Comparison of ENCODE assay signal across 11 cellular contexts in the genomic region with DNA sequence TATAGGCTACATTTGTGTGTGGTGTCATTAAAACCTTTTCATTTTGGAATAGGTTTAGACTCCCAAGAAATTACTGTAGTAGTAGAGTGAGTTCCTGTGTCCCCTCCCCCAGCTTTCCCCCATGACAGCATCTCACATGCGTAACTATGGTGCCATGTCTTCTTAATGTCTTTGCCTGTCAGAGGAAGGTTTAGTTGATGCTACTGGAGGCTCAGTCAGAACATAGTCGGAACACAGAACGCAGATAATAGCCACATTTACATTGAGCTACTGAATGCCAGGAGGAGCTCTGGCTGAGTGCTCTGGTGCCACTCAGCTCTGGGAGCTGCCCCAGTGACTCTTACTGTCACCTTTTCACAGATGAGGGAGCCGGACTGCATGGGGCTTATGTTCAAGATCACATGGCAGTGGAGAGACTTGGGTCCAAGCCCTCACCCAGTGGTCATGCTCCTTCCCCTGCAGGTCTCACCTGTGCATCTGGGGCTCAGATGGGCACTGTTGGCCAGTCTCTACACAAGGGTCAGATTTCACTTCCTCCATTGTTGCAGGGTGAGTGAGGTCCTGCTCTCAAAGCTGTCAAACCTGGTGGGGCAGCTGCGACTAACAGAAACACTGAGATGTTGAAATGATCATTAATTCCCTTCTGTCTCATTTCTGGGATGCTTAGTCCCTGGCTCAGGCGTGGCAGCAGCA.
DNase-seq lines count a peak whose midpoint lies in the region; ATAC-seq and TF ChIP-seq lines count a peak whose summit lies in the region.
"Had no signal": no experiment of that assay in that cellular context is flagged by ENCODE, and none has a peak within 500 bp of the region (broad histone marks: within the 10 kb centered on the region; RNA-seq: fewer than 3 reads in every experiment).

No MANE protein-coding gene starts in this region.

- no peak overlapping the region for H4K12ac ChIP-seq in trophoblast cell (ENCODE audit: low read depth, low read length)

- H4K8ac ChIP-seq in trophoblast cell (ENCODE audit: low read depth, low read length): no peak overlapping the region

- CTCF ChIA-PET in PC-9 (lab: Charles Lee): interaction anchor here (0.6 kb wide), 1 partner anchor 46 kb away, joined by 3 read pairs; no protein-coding TSS in a partner anchor

- H2BK5ac ChIP-seq in trophoblast cell (ENCODE audit: low read depth, low read length, poor library complexity): no peak overlapping the region

- H3K36me3 ChIP-seq in PC-9 (ENCODE audit: low read depth) (no peaks in the 10 kb centered on the region; the same call in 1 of the 2 replicates), trophoblast cell (ENCODE audit: control insufficient read depth in 1 of 2, insufficient read depth in 2 of 2, low read length in 2 of 2) (no peaks in the 10 kb centered on the region)

- no peak overlapping the region for H3K14ac ChIP-seq in trophoblast cell (ENCODE audit: low read length)

- peak; percentile 7 for ATAC-seq in left ventricle myocardium superior
- no peak for ATAC-seq in HG02798 (IDR thresholded peaks at IDR 0.05; ENCODE audit: poor library complexity, unreplicated experiment)
- ATAC-seq in GM18858 (IDR thresholded peaks at IDR 0.05; ENCODE audit: unreplicated experiment): no peak
- ATAC-seq: stimulated activated naive CD8-positive, alpha-beta T cell treated with anti-CD3 and anti-CD28 coated beads, Interleukin-15, amount 100 ng/mL, for 72 hours had no signal

- DNase-seq in DMS53 (lab: John Stamatoyannopoulos, UW) (peak; percentile 75), PC-9 (peak; percentile 89 to 100), left ventricle myocardium superior (no peak), trophoblast cell (peak; percentile 90 to 95), T-helper 1 cell (no peak), MV-4-11 (lab: John Stamatoyannopoulos, UW) (no peak)
- DNase-seq: NCI-H526; stimulated activated CD4-positive, alpha-beta T cell treated with anti-CD3 and anti-CD28 coated beads, Interleukin-2, amount 100 ng/mL, for 24 hours; stimulated activated naive CD8-positive, alpha-beta T cell treated with anti-CD3 and anti-CD28 coated beads, Interleukin-15, amount 100 ng/mL, for 72 hours had no signal

- WGBS in trophoblast cell (ENCODE audit: extremely low coverage, insufficient coverage, insufficient read length): no CpG with 5 or more reads among the region's 6 CpGs

- H3K18ac ChIP-seq in trophoblast cell (ENCODE audit: low read length): no peak overlapping the region

- no peak overlapping the region for H2BK12ac ChIP-seq in trophoblast cell (ENCODE audit: low read length)

- peak overlapping the region; percentile 69 for H3K4me2 ChIP-seq in PC-9
- no peak overlapping the region for H3K4me2 ChIP-seq in trophoblast cell (ENCODE audit: low read length)

- H3K27ac ChIP-seq in PC-9: peak overlapping the region; percentile 91
- H3K27ac ChIP-seq in trophoblast cell (ENCODE audit: low read depth, low read length): no peak overlapping the region

- H3F3A ChIP-seq in PC-9 (ENCODE audit: insufficient read depth, low read depth): peaks cover 60% of the 10 kb centered on the region

- BruUV-seq in PC-9 (replicated peaks; lab: Mats Ljungman, UMichigan): TSS peak; percentile 25

- no peaks in the 10 kb centered on the region for H4K20me1 ChIP-seq in PC-9 (ENCODE audit: insufficient read depth)

- H3K4me1 ChIP-seq in PC-9 (replicated peaks; ENCODE audit: insufficient read depth) (peaks cover 85% of the 10 kb centered on the region), trophoblast cell (ENCODE audit: control insufficient read depth in 1 of 2, insufficient read depth in 2 of 2, low read length in 2 of 2) (peaks cover 23 to 32% of the 10 kb centered on the region in 2 experiments)

- H3K9me3 ChIP-seq in PC-9 (ENCODE audit: insufficient read depth, low read depth) (no peaks in the 10 kb centered on the region), trophoblast cell (ENCODE audit: insufficient read depth, low read depth, low read length) (no peaks in the 10 kb centered on the region)

- no peaks in the 10 kb centered on the region for H3K27me3 ChIP-seq in PC-9 (ENCODE audit: insufficient read depth, low read depth)
- no peaks in the 10 kb centered on the region for H3K27me3 ChIP-seq in trophoblast cell (ENCODE audit: insufficient read depth, low read length)

- H3K4me3 ChIP-seq in PC-9: no peak overlapping the region; the same call in 1 of the 2 replicates
- no peak overlapping the region for H3K4me3 ChIP-seq in trophoblast cell (ENCODE audit: low read depth, low read length)

- no peaks in the 10 kb centered on the region for H3K9me2 ChIP-seq in PC-9 (ENCODE audit: insufficient read depth)

- H2AFZ ChIP-seq in PC-9: no peak overlapping the region
- H2AFZ ChIP-seq in trophoblast cell (ENCODE audit: insufficient read depth, low read length, poor library complexity): no peak overlapping the region

- H2BK120ac ChIP-seq in trophoblast cell (ENCODE audit: insufficient read depth, low read length, poor library complexity): no peak overlapping the region

- no peak overlapping the region for H3K9ac ChIP-seq in trophoblast cell (ENCODE audit: low read length)

- no peak for TF ChIP-seq CTCF in PC-9 (conservative IDR thresholded peaks at IDR 0.05)

- H4K91ac ChIP-seq in trophoblast cell (ENCODE audit: low read depth, low read length): no peak overlapping the region

- H3K79me1 ChIP-seq in trophoblast cell (ENCODE audit: low read length): peaks cover 1% of the 10 kb centered on the region

- intact Hi-C loops in PC-9 (cut with micrococcal nuclease; ENCODE audit: unreplicated experiment): loop anchor here (1.0 to 2.0 kb wide), 9 partner anchors 24 to 167 kb away; no protein-coding TSS in a partner anchor
- intact Hi-C loops in left ventricle myocardium superior (cut with micrococcal nuclease): loop anchor here (5.0 kb wide), 1 partner anchor 47 kb away; no protein-coding TSS in a partner anchor

- no peak overlapping the region for H2AK5ac ChIP-seq in trophoblast cell (ENCODE audit: low read length)

- POLR2A ChIA-PET in PC-9 (lab: Charles Lee; ENCODE audit: unreplicated experiment): interaction anchor here (0.6 to 1.5 kb wide), 9 partner anchors 9 to 287 kb away, joined by 3 to 26 read pairs (median 5); no protein-coding TSS in a partner anchor

- H3K23ac ChIP-seq in trophoblast cell (ENCODE audit: low read length): no peak overlapping the region

- no peak overlapping the region for H3K4ac ChIP-seq in trophoblast cell (ENCODE audit: low read depth, low read length)

- H3K79me2 ChIP-seq in PC-9 (ENCODE audit: low read depth): peaks cover 23% of the 10 kb centered on the region
- H3K79me2 ChIP-seq in trophoblast cell (ENCODE audit: control insufficient read depth, insufficient read depth, low read length, poor library complexity): no peaks in the 10 kb centered on the region

Comparison
In these comparisons a context has a peak if more than half of its experiments do, and no peak if none do; other contexts are left out.
1. DNase-seq: peak in DMS53 (single experiment), PC-9 (2 of 2) and trophoblast cell (2 of 2); none in left ventricle myocardium superior (single experiment), T-helper 1 cell (0 of 5) and MV-4-11 (single experiment).